8 cellular contexts compared by ENCODE assay signal in the genomic region with DNA sequence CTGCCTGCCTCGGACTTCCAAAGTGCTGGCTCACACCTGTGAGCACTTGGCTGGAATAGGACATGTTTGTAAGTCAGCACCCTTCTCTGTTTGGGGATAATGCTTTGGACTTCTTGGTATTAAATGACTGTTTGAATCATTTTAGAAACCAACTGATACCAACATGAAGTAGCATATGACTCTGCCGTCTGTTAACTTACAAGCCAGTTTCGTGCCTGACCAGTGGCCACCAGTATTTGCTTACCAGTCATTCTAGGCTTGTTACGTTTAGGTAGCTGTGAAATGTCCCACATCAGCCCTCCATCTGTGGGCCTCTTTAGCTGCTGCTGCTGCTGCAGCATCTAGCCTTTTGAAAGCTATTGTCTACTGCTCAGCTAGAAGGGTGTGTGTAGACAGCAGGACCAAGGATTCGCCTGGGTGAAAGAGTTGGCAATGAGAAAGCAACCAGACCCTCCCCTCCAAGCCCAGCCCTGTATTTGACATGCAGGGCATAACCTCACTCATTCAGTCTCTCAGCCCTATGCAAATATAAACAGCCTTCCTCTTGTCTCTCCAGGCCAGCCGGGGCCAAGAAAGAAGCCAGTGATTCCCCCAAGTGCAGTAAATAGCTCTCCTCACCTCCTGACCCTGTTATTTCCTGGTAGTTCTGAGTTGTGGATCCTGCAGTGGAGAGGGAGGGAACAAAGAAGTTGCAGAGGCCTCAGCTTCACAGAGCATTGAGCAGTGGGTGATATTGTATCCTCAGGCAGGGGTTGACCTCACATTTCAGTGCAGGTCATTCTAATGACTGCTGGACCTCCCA. TPM values are rescaled to one million over a fixed set of nuclear protein-coding genes. Genes with fewer than 3 reads are reported as not detected.
DNase-seq lines count a peak whose midpoint lies in the region; ATAC-seq, FAIRE-seq and TF ChIP-seq lines count a peak whose summit lies in the region.

No MANE protein-coding gene starts in this region.

- H3K9me3 ChIP-seq in kidney (ENCODE audit: control insufficient read depth in 1 of 2, low read length in 2 of 2) (no peaks in the 10 kb centered on the region), upper lobe of left lung (no peaks in the 10 kb centered on the region)

- H3K4me1 Mint-ChIP-seq in activated naive CD4-positive, alpha-beta T cell treated with anti-CD3 and anti-CD28 coated beads, Interleukin-2, amount 10 ng/mL, durations not matched to agents 7 days and 5 days, result peaks cover 3% of the 10 kb centered on the region
- peaks cover 31% of the 10 kb centered on the region for H3K4me1 Mint-ChIP-seq in activated naive CD4-positive, alpha-beta T cell treated with anti-CD3 and anti-CD28 coated beads for 36 hours (ENCODE audit: low read depth)
- peaks cover 43% of the 10 kb centered on the region for H3K4me1 Mint-ChIP-seq in WTC11

- H3K27ac ChIP-seq in kidney (ENCODE audit: low read depth in 2 of 2, low read length in 2 of 2) (peak overlapping the region; percentile 13 to 29), upper lobe of left lung (peak overlapping the region in 1 of 4 donors; percentile 24)

- peak overlapping the region; percentile 20 for H3K27ac Mint-ChIP-seq in activated naive CD4-positive, alpha-beta T cell treated with anti-CD3 and anti-CD28 coated beads, Interleukin-2, amount 10 ng/mL, durations not matched to agents 7 days and 5 days
- no peak overlapping the region for H3K27ac Mint-ChIP-seq in activated naive CD4-positive, alpha-beta T cell treated with anti-CD3 and anti-CD28 coated beads for 36 hours
- peak overlapping the region; percentile 88 for H3K27ac Mint-ChIP-seq in WTC11

- FAIRE-seq in kidney (lab: Jason Lieb, UNC), result no peak

- DNase-seq in activated naive CD4-positive, alpha-beta T cell treated with anti-CD3 and anti-CD28 coated beads, Interleukin-2, amount 10 ng/mL, durations not matched to agents 7 days and 5 days, result no peak
- no peak for DNase-seq in activated naive CD4-positive, alpha-beta T cell treated with anti-CD3 and anti-CD28 coated beads for 36 hours
- DNase-seq in WTC11 (ENCODE audit: low spot score) (peak; percentile 34), kidney (peak; percentile 76), upper lobe of left lung (no peak), AG08396 (ENCODE audit: low spot score) (no peak), SKM-1 treated with dmso at 0.1 percent for 144 hours (lab: John Stamatoyannopoulos, UW; ENCODE audit: unreplicated experiment) (no peak)

- H3K4me1 ChIP-seq in kidney (ENCODE audit: control insufficient read depth in 1 of 2, insufficient read depth in 1 of 2, low read depth in 1 of 2, low read length in 2 of 2) (peaks cover 10 to 16% of the 10 kb centered on the region in 2 donors), upper lobe of left lung (peaks cover 18 to 39% (median 27%) of the 10 kb centered on the region in 4 donors)

- no peak for TF ChIP-seq POLR2A in upper lobe of left lung (IDR thresholded peaks at IDR 0.05)

- H3K36me3 ChIP-seq in kidney (ENCODE audit: control insufficient read depth in 1 of 2, insufficient read depth in 2 of 2, low read length in 2 of 2) (no peaks in the 10 kb centered on the region), upper lobe of left lung (peaks cover 0 to 4% (median 0%) of the 10 kb centered on the region in 4 donors)

- no peaks in the 10 kb centered on the region for H3K27me3 ChIP-seq in upper lobe of left lung

- no peak overlapping the region for H3K4me3 Mint-ChIP-seq in activated naive CD4-positive, alpha-beta T cell treated with anti-CD3 and anti-CD28 coated beads, Interleukin-2, amount 10 ng/mL, durations not matched to agents 7 days and 5 days
- H3K4me3 Mint-ChIP-seq in activated naive CD4-positive, alpha-beta T cell treated with anti-CD3 and anti-CD28 coated beads for 36 hours, result no peak overlapping the region
- no peak overlapping the region for H3K4me3 Mint-ChIP-seq in WTC11

- no peaks in the 10 kb centered on the region for H3K9me3 Mint-ChIP-seq in activated naive CD4-positive, alpha-beta T cell treated with anti-CD3 and anti-CD28 coated beads, Interleukin-2, amount 10 ng/mL, durations not matched to agents 7 days and 5 days
- H3K9me3 Mint-ChIP-seq in activated naive CD4-positive, alpha-beta T cell treated with anti-CD3 and anti-CD28 coated beads for 36 hours, result no peaks in the 10 kb centered on the region
- H3K9me3 Mint-ChIP-seq in WTC11, result no peaks in the 10 kb centered on the region; the same call in 1 of the 2 replicates

- no peak for TF ChIP-seq EP300 in upper lobe of left lung (IDR thresholded peaks at IDR 0.05)

- H3K27me3 Mint-ChIP-seq in activated naive CD4-positive, alpha-beta T cell treated with anti-CD3 and anti-CD28 coated beads, Interleukin-2, amount 10 ng/mL, durations not matched to agents 7 days and 5 days, result no peaks in the 10 kb centered on the region
- H3K27me3 Mint-ChIP-seq in activated naive CD4-positive, alpha-beta T cell treated with anti-CD3 and anti-CD28 coated beads for 36 hours (ENCODE audit: low read depth), result no peaks in the 10 kb centered on the region
- no peaks in the 10 kb centered on the region for H3K27me3 Mint-ChIP-seq in WTC11 (ENCODE audit: low read depth)

- ATAC-seq in HG03103 (IDR thresholded peaks at IDR 0.05; ENCODE audit: low read depth, unreplicated experiment) (peak; percentile 67), WTC11 (peak; percentile 92), upper lobe of left lung (ENCODE audit: low FRiP score in 2 of 2) (peak; percentile 28 to 57)

- no peak for TF ChIP-seq CTCF in WTC11 (IDR thresholded peaks at IDR 0.05)
- no peak for TF ChIP-seq CTCF in kidney (IDR thresholded peaks at IDR 0.05; ENCODE audit: borderline replicate concordance, extremely low read depth, insufficient read depth)
- TF ChIP-seq CTCF in upper lobe of left lung (IDR thresholded peaks at IDR 0.05), result no peak

- H3K4me3 ChIP-seq in kidney (ENCODE audit: low read length in 2 of 2) (no peak overlapping the region), upper lobe of left lung (no peak overlapping the region)

- no peak overlapping the region for H3K9ac ChIP-seq in kidney (ENCODE audit: low read length in 2 of 2)

- intact Hi-C loops in activated naive CD4-positive, alpha-beta T cell treated with anti-CD3 and anti-CD28 coated beads for 36 hours (cut with micrococcal nuclease), result loop anchor here (10.0 kb wide), 1 partner anchor 941 kb away; no protein-coding TSS in a partner anchor
- intact Hi-C loops in kidney (cut with DNase I), result no loop called here

- 55 to 78% methylated on average over 4 to 6 of the region's 6 CpGs for WGBS in upper lobe of left lung, 2 donors

- CTCF ChIA-PET in activated naive CD4-positive, alpha-beta T cell treated with anti-CD3 and anti-CD28 coated beads, Interleukin-2, amount 10 ng/mL, durations not matched to agents 7 days and 5 days (lab: Charles Lee), result no interaction called here
- CTCF ChIA-PET in activated naive CD4-positive, alpha-beta T cell treated with anti-CD3 and anti-CD28 coated beads for 36 hours (lab: Charles Lee), result interaction anchor here (1.1 kb wide), 1 partner anchor 22 kb away, joined by 5 read pairs; no protein-coding TSS in a partner anchor
- CTCF ChIA-PET in WTC11 (lab: Charles Lee), result interaction anchor here (0.8 to 3.0 kb wide), 7 partner anchors 8 to 277 kb away, joined by 3 to 17 read pairs (median 4); no protein-coding TSS in a partner anchor

- POLR2A ChIA-PET in WTC11 (lab: Charles Lee), result interaction anchor here (0.6 to 1.0 kb wide), 4 partner anchors 32 to 63 kb away, joined by 3 to 9 read pairs (median 4); a partner anchor contains a TSS

- peaks cover 9% of the 10 kb centered on the region for H3K36me3 Mint-ChIP-seq in activated naive CD4-positive, alpha-beta T cell treated with anti-CD3 and anti-CD28 coated beads, Interleukin-2, amount 10 ng/mL, durations not matched to agents 7 days and 5 days
- H3K36me3 Mint-ChIP-seq in activated naive CD4-positive, alpha-beta T cell treated with anti-CD3 and anti-CD28 coated beads for 36 hours (ENCODE audit: low read depth), result peaks cover 5% of the 10 kb centered on the region
- H3K36me3 Mint-ChIP-seq in WTC11, result peaks cover 10% of the 10 kb centered on the region

TF ChIP-seq in WTC11, 78 proteins besides CTCF, POLR2A, EP300 and RAD21:
- TF ChIP-seq ZNF416 (CRISPR knock-in tag; IDR thresholded peaks at IDR 0.05), result no peak
- TF ChIP-seq, protein P1, sequence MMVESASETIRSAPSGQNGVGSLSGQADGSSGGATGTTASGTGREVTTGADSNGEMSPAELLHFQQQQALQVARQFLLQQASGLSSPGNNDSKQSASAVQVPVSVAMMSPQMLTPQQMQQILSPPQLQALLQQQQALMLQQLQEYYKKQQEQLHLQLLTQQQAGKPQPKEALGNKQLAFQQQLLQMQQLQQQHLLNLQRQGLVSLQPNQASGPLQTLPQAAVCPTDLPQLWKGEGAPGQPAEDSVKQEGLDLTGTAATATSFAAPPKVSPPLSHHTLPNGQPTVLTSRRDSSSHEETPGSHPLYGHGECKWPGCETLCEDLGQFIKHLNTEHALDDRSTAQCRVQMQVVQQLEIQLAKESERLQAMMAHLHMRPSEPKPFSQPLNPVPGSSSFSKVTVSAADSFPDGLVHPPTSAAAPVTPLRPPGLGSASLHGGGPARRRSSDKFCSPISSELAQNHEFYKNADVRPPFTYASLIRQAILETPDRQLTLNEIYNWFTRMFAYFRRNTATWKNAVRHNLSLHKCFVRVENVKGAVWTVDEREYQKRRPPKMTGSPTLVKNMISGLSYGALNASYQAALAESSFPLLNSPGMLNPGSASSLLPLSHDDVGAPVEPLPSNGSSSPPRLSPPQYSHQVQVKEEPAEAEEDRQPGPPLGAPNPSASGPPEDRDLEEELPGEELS (CRISPR knock-in tag; IDR thresholded peaks at IDR 0.05), result 0 out of 2 replicates have a peak, but pooled peaks have one; percentile 49

RNA-seq across cellular contexts. Expression of a gene that starts 51.0 kb away (rescaled TPM):
- 1 to 10 TPM; 2.4 to 3.1 TPM for total RNA-seq in activated naive CD4-positive, alpha-beta T cell treated with anti-CD3 and anti-CD28 coated beads for 36 hours
- total RNA-seq in WTC11 (2021) (6.6 to 7.3 TPM (median 6.8 TPM) in 3 replicates), kidney (7.1 TPM), upper lobe of left lung (10 to 100 TPM in 3 of 6 donors, 1 to 10 TPM in 3; 3.1 to 18.0 (median 9.1) TPM)
- polyA plus RNA-seq in kidney (ENCODE audit: insufficient read depth, low read depth, low replicate concordance), result 17.2 TPM

RNA-seq across cellular contexts. Expression of a gene that starts 51.1 kb away (rescaled TPM):
- 1,000 to 10,000 TPM; 2,861 to 2,959 TPM for total RNA-seq in activated naive CD4-positive, alpha-beta T cell treated with anti-CD3 and anti-CD28 coated beads for 36 hours
- 2,428 to 2,870 TPM (median 2,865 TPM) in 3 replicates for total RNA-seq in WTC11 (2021)
- 1,508 TPM for total RNA-seq in kidney
- 2,114 TPM for polyA plus RNA-seq in kidney (ENCODE audit: insufficient read depth, low read depth, low replicate concordance)
- total RNA-seq in upper lobe of left lung, result 1,000 to 10,000 TPM in 4 of 6 donors, 100 to 1,000 TPM in 2; 326 to 1,968 (median 1,284) TPM

Comparison
In these comparisons a context has a peak if more than half of its experiments do, and no peak if none do; other contexts are left out.
1. DNase-seq: peak in WTC11 (single experiment) and kidney (single experiment); none in activated naive CD4-positive, alpha-beta T cell treated with anti-CD3 and anti-CD28 coated beads, Interleukin-2, amount 10 ng/mL, durations not matched to agents 7 days and 5 days (single experiment), activated naive CD4-positive, alpha-beta T cell treated with anti-CD3 and anti-CD28 coated beads for 36 hours (single experiment), upper lobe of left lung (0 of 2), AG08396 (single experiment) and SKM-1 treated with dmso at 0.1 percent for 144 hours (single experiment).
2. Peak in every context shown above with its lines, with median percentiles within 50 percentile points of each other: ATAC-seq.